12 cellular contexts compared by ENCODE assay signal in genomic region chr14:31880935-31881334, GRCh38.
DNase-seq lines count a peak whose midpoint lies in the region; ATAC-seq, FAIRE-seq and TF ChIP-seq lines count a peak whose summit lies in the region.
"Had no signal": no experiment of that assay in that cellular context is flagged by ENCODE, and none has a peak within 500 bp of the region (broad histone marks: within the 10 kb centered on the region; RNA-seq: fewer than 3 reads in every experiment).

No MANE protein-coding gene starts in this region.

- H3K4me3 ChIP-seq in AG10803 (ENCODE audit: low read length) (no peak overlapping the region), bronchial epithelial cell (ENCODE audit: low read depth, low read length) (no peak overlapping the region), mesenchymal stem cell (ENCODE audit: insufficient read depth in 1 of 2, low read depth in 1 of 2, low read length in 2 of 2) (no peak overlapping the region)
- H3K4me3 ChIP-seq: gastroesophageal sphincter had no signal

- no peak overlapping the region for H3K23ac ChIP-seq in mesenchymal stem cell (ENCODE audit: low read length in 2 of 2)

- no peak for TF ChIP-seq CTCF in AG10803 (conservative IDR thresholded peaks at IDR 0.05; ENCODE audit: low read length)
- no peak for TF ChIP-seq CTCF in bronchial epithelial cell (IDR thresholded peaks at IDR 0.05; ENCODE audit: insufficient read depth, low read length, severe bottlenecking)

- H2BK120ac ChIP-seq in mesenchymal stem cell (ENCODE audit: low read depth, low read length), result peak overlapping the region; percentile 71

- ATAC-seq in GM18519 (IDR thresholded peaks at IDR 0.05; ENCODE audit: low FRiP score, unreplicated experiment), result no peak
- ATAC-seq: gastroesophageal sphincter had no signal

- H4K8ac ChIP-seq in mesenchymal stem cell (ENCODE audit: low read length), result no peak overlapping the region

- H3K27me3 ChIP-seq in bronchial epithelial cell (ENCODE audit: control insufficient read depth, insufficient read depth, low read length), result no peaks in the 10 kb centered on the region
- H3K27me3 ChIP-seq in mesenchymal stem cell (ENCODE audit: control insufficient read depth in 1 of 2, insufficient read depth in 1 of 2, low read length in 2 of 2), result no peaks in the 10 kb centered on the region
- H3K27me3 ChIP-seq: gastroesophageal sphincter had no signal

- H3K9ac ChIP-seq in mesenchymal stem cell (ENCODE audit: low read length), result no peak overlapping the region

- no peak overlapping the region for H3K4me2 ChIP-seq in mesenchymal stem cell (ENCODE audit: low read length, poor library complexity, severe bottlenecking)

- peaks cover 7% of the 10 kb centered on the region for H3K4me1 ChIP-seq in mesenchymal stem cell (ENCODE audit: control insufficient read depth, insufficient read depth, low read depth, low read length)
- H3K4me1 ChIP-seq: gastroesophageal sphincter had no signal

- DNase-seq in AG10803 (ENCODE audit: low read depth) (peak; percentile 94), HTR-8/SVneo (ENCODE audit: insufficient read length, low spot score) (peak; percentile 76), bronchial epithelial cell (ENCODE audit: low read depth) (peak; percentile 74), mesenchymal stem cell (peak; percentile 94), NCI-H2107 treated with DMSO at 0.1 percent for 48 hours (lab: John Stamatoyannopoulos, UW; ENCODE audit: unreplicated experiment) (no peak), NCI-H524 (lab: John Stamatoyannopoulos, UW) (no peak), NCI-H1417 (lab: John Stamatoyannopoulos, UW) (no peak)
- DNase-seq: H9, NCI-H2081 treated with DMSO at 0.1 percent for 48 hours, SHP77 treated with DMSO at 0.1 percent for 48 hours had no signal

- no peaks in the 10 kb centered on the region for H3K79me1 ChIP-seq in mesenchymal stem cell (replicated peaks; ENCODE audit: low read length, poor library complexity, severe bottlenecking)

- H2BK12ac ChIP-seq in mesenchymal stem cell (ENCODE audit: low read length in 2 of 2), result peak overlapping the region; percentile 8 to 52

- H3K9me3 ChIP-seq in mesenchymal stem cell (ENCODE audit: control insufficient read depth, low read length), result no peaks in the 10 kb centered on the region
- H3K9me3 ChIP-seq: gastroesophageal sphincter had no signal

- H2AK5ac ChIP-seq in mesenchymal stem cell (ENCODE audit: low read length, severe bottlenecking), result no peak overlapping the region

- peak overlapping the region; percentile 87 for H3K27ac ChIP-seq in mesenchymal stem cell (ENCODE audit: low read length, poor library complexity, severe bottlenecking)
- H3K27ac ChIP-seq: gastroesophageal sphincter had no signal

- no peak overlapping the region for H2BK15ac ChIP-seq in mesenchymal stem cell (ENCODE audit: low read depth, poor library complexity, severe bottlenecking)

- FAIRE-seq in HTR-8/SVneo (lab: Jason Lieb, UNC) (peak; percentile 94), bronchial epithelial cell (lab: Jason Lieb, UNC) (no peak)

- under 1% methylated on average over 4 of the region's 4 CpGs for WGBS in mesenchymal stem cell

- no peak overlapping the region for H3K14ac ChIP-seq in mesenchymal stem cell (ENCODE audit: low read length in 2 of 2)

- H2AFZ ChIP-seq in mesenchymal stem cell (ENCODE audit: low read depth, low read length), result no peak overlapping the region

- no peak overlapping the region for H2BK5ac ChIP-seq in mesenchymal stem cell (ENCODE audit: low read depth, low read length, poor library complexity, severe bottlenecking)

- peak overlapping the region in 1 of 2 experiments; percentile 40 for H3K4ac ChIP-seq in mesenchymal stem cell (ENCODE audit: low read depth in 1 of 2, low read length in 2 of 2)

- no peaks in the 10 kb centered on the region for H3K36me3 ChIP-seq in bronchial epithelial cell (ENCODE audit: control insufficient read depth, insufficient read depth, low read length)
- no peaks in the 10 kb centered on the region for H3K36me3 ChIP-seq in mesenchymal stem cell (ENCODE audit: control insufficient read depth in 1 of 2, insufficient read depth in 2 of 2, low read depth in 1 of 2, low read length in 2 of 2)
- H3K36me3 ChIP-seq: gastroesophageal sphincter had no signal

- H3K18ac ChIP-seq in mesenchymal stem cell (ENCODE audit: low read depth in 1 of 2, low read length in 2 of 2), result peak overlapping the region in 1 of 2 experiments; percentile 72

- H4K91ac ChIP-seq in mesenchymal stem cell (ENCODE audit: low read length), result peak overlapping the region; percentile 70

Comparison
In these comparisons a context has a peak if more than half of its experiments do, and no peak if none do; other contexts are left out.
1. DNase-seq: peak in AG10803 (single experiment), HTR-8/SVneo (single experiment), bronchial epithelial cell (single experiment) and mesenchymal stem cell (single experiment); none in NCI-H2107 treated with DMSO at 0.1 percent for 48 hours (single experiment), NCI-H524 (0 of 2) and NCI-H1417 (0 of 3).